17 cellular contexts compared by ENCODE assay signal in the genomic region with DNA sequence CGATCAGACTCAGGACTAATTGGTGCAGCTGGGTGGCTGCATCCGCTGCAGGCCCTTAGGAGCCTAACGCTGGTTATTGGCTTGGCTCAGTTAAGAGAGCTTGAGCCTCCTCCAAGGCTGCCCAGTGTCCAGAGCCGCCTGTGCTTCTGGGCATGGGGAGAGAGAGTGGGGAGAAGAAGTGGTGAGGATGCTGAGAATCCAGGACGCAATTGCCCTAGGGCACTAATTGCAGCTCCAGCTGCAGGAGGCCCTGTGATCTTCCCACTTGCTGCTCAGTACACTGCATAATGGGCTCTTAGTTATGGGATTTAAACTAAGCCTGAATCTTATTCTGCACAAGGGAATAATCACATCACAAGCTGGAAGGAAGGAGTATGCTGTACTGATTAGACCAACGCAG.
"Had no signal": no experiment of that assay in that cellular context is flagged by ENCODE, and none has a peak within 500 bp of the region (broad histone marks: within the 10 kb centered on the region; RNA-seq: fewer than 3 reads in every experiment).

No MANE protein-coding gene starts in this region.

- H3K27ac ChIP-seq: foreskin keratinocyte, hepatocyte, parathyroid adenoma, psoas muscle, spleen, tibial artery, upper lobe of left lung, vagina had no signal

- H3K79me2 ChIP-seq: hepatocyte, parathyroid adenoma had no signal

- H3K4me3 ChIP-seq: hepatocyte, psoas muscle, spleen, tibial artery, upper lobe of left lung, vagina had no signal

- H3K27me3 ChIP-seq: upper lobe of left lung, vagina had no signal

- H3K36me3 ChIP-seq: spleen, tibial artery, upper lobe of left lung, vagina had no signal

- H3K9ac ChIP-seq: parathyroid adenoma had no signal

- H3K4me2 ChIP-seq: hepatocyte had no signal

- H3K9me3 ChIP-seq: psoas muscle, spleen, tibial artery, upper lobe of left lung, vagina had no signal

- ATAC-seq: foreskin keratinocyte; naive thymus-derived CD4-positive, alpha-beta T cell; psoas muscle; sciatic nerve; stimulated activated memory B cell treated with anti-CD40 and anti-IgM and Interleukin-4, amounts not matched to agents 10 μg/mL and 1 μg/mL and 100 μg/mL, for 72 hours had no signal

- H2AFZ ChIP-seq: hepatocyte, parathyroid adenoma had no signal

- H3K4me1 ChIP-seq: foreskin keratinocyte, parathyroid adenoma, psoas muscle, spleen, tibial artery, upper lobe of left lung, vagina had no signal

- DNase-seq: foreskin keratinocyte; head of caudate nucleus; mammary epithelial cell; naive thymus-derived CD4-positive, alpha-beta T cell; nephron progenitor cell; psoas muscle; spleen; stimulated activated CD4-positive, alpha-beta T cell treated with anti-CD3 and anti-CD28 coated beads, Interleukin-15, amount 100 ng/mL, for 24 hours; stimulated activated CD4-positive, alpha-beta T cell treated with anti-CD3 and anti-CD28 coated beads, Interleukin-1b, Interleukin-23, amount 100 ng/mL, for 48 hours; stimulated activated CD4-positive, alpha-beta T cell treated with anti-CD3 and anti-CD28 coated beads, Interleukin-4, amount 100 ng/mL, for 24 hours; tibial artery; upper lobe of left lung had no signal
